26 cellular contexts compared by ENCODE assay signal in the genomic region with DNA sequence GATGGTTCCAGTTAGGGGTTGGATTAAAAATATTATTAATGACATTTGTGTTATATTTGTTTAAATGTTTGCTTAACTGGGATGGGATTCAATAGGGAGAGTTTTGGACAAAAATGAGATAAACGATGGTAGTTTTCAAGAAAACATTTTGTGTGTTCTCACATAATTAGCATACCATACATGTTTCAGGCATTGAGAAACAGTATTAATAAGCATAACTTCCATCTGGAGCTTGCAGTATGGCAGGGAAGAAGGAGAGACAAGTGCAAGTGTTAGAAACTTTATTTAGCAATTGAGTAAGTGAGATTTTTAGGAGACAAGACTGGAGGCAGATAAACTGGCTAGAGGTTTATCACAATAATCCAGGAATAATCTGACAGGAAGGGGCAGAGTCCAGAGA.
A peak's percentile ranks its signal among the peaks of the same experiment; 100 is the strongest.
DNase-seq lines count a peak whose midpoint lies in the region; ATAC-seq and TF ChIP-seq lines count a peak whose summit lies in the region.
"Had no signal": no experiment of that assay in that cellular context is flagged by ENCODE, and none has a peak within 500 bp of the region (broad histone marks: within the 10 kb centered on the region; RNA-seq: fewer than 3 reads in every experiment).

No MANE protein-coding gene starts in this region.

- POLR2A ChIA-PET in IMR-90 (lab: Charles Lee; ENCODE audit: unreplicated experiment), result no interaction called here

- H2AFZ ChIP-seq in ACC112 (ENCODE audit: low read length, unreplicated experiment) (peak overlapping the region; percentile 61), IMR-90 (replicated peaks; ENCODE audit: low read length, poor library complexity) (no peak overlapping the region)
- H2AFZ ChIP-seq: GM23248 had no signal

- intact Hi-C loops in IMR-90 (cut with micrococcal nuclease) (no loop called here), right lobe of liver (cut with DNase I) (no loop called here)

- H2BK20ac ChIP-seq in IMR-90 (ENCODE audit: low read depth, low read length), result no peak overlapping the region

- H3K27ac ChIP-seq in ACC112 (ENCODE audit: low read depth, low read length), result peak overlapping the region; percentile 61; the same call in 1 of the 2 replicates
- no peak overlapping the region for H3K27ac ChIP-seq in IMR-90 (ENCODE audit: insufficient read depth, low read length)
- H3K27ac ChIP-seq in right lobe of liver, result no peak overlapping the region
- H3K27ac ChIP-seq: 22Rv1, BLaER1, GM23248, SJCRH30 had no signal

- H3K36me3 ChIP-seq in ACC112 (ENCODE audit: insufficient read depth, low read length), result no peaks in the 10 kb centered on the region
- no peaks in the 10 kb centered on the region for H3K36me3 ChIP-seq in IMR-90 (ENCODE audit: control insufficient read depth, insufficient read depth, low read length)
- H3K36me3 ChIP-seq in right lobe of liver, result no peaks in the 10 kb centered on the region
- H3K36me3 ChIP-seq: BLaER1, SJCRH30 had no signal

- H3K27me3 ChIP-seq in ACC112 (ENCODE audit: insufficient read depth, low read length) (no peaks in the 10 kb centered on the region), IMR-90 (ENCODE audit: control insufficient read depth, insufficient read depth, low read length) (no peaks in the 10 kb centered on the region), right lobe of liver (no peaks in the 10 kb centered on the region)
- H3K27me3 ChIP-seq: BLaER1, SJCRH30 had no signal

- H3K4me3 ChIP-seq in ACC112 (ENCODE audit: low read depth, low read length) (no peak overlapping the region), IMR-90 (ENCODE audit: insufficient read depth, low read depth, low read length) (no peak overlapping the region), fibroblast of villous mesenchyme (ENCODE audit: low read depth, low read length) (no peak overlapping the region), right lobe of liver (no peak overlapping the region)
- H3K4me3 ChIP-seq: BLaER1, GM23248, K562, SJCRH30 had no signal

- CTCF ChIA-PET in IMR-90 (lab: Yijun Ruan, JAX), result interaction anchor here (1.0 kb wide), 1 partner anchor 12 kb away, joined by 3 read pairs; no protein-coding TSS in a partner anchor

- no peak overlapping the region for H2AK5ac ChIP-seq in IMR-90 (ENCODE audit: low read depth, low read length)

- H2AK9ac ChIP-seq in IMR-90 (replicated peaks; ENCODE audit: low read depth, low read length, poor library complexity), result no peak overlapping the region

- H3K4me1 Mint-ChIP-seq in brain, result peaks cover 26% of the 10 kb centered on the region
- H3K4me1 Mint-ChIP-seq: CD4-positive, CD25-positive, alpha-beta regulatory T cell had no signal

- TF ChIP-seq RAD21 in IMR-90 (IDR thresholded peaks at IDR 0.05; ENCODE audit: low read length), result no peak

- H3K56ac ChIP-seq in IMR-90 (ENCODE audit: extremely low read depth, insufficient read depth, low read length), result no peak overlapping the region

- H3K4ac ChIP-seq in IMR-90 (ENCODE audit: low read depth, low read length), result no peak overlapping the region

- H3K9me3 Mint-ChIP-seq in brain, result no peaks in the 10 kb centered on the region
- H3K9me3 Mint-ChIP-seq: H9 had no signal

- no peaks in the 10 kb centered on the region for H3K27me3 Mint-ChIP-seq in brain
- H3K27me3 Mint-ChIP-seq: CD4-positive, CD25-positive, alpha-beta regulatory T cell had no signal

- H3K4me3 Mint-ChIP-seq in brain, result peak overlapping the region in 2 of 5 experiments; percentile 41 to 56
- H3K4me3 Mint-ChIP-seq: CD4-positive, CD25-positive, alpha-beta regulatory T cell; H9; HFFc6 had no signal

- H3K23ac ChIP-seq in IMR-90 (ENCODE audit: low read depth, low read length), result no peak overlapping the region

- H3K4me2 ChIP-seq in IMR-90 (ENCODE audit: low read depth, low read length), result no peak overlapping the region
- H3K4me2 ChIP-seq: BLaER1 had no signal

- no peaks in the 10 kb centered on the region for H3K79me1 ChIP-seq in IMR-90 (ENCODE audit: low read depth in 1 of 2, low read length in 2 of 2)

- TF ChIP-seq POLR2A in IMR-90 (IDR thresholded peaks at IDR 0.05; ENCODE audit: low read depth, low read length) (no peak), right lobe of liver (IDR thresholded peaks at IDR 0.05) (no peak)

- BruUV-seq in IMR-90 (replicated peaks; lab: Mats Ljungman, UMichigan), result no TSS peak

- no peak overlapping the region for H2BK5ac ChIP-seq in IMR-90 (ENCODE audit: low read depth, low read length, poor library complexity, severe bottlenecking)

- in situ Hi-C loops in IMR-90 (cut with MboI; ENCODE audit: low sequenced_read_pairs), result no loop called here

- no peak overlapping the region for H3K14ac ChIP-seq in IMR-90 (replicated peaks; ENCODE audit: low read depth, low read length)

- H3K4me1 ChIP-seq in ACC112 (ENCODE audit: control insufficient read depth, insufficient read depth, low read length, unreplicated experiment) (peaks cover 17% of the 10 kb centered on the region), IMR-90 (ENCODE audit: control insufficient read depth, insufficient read depth, low read length) (no peaks in the 10 kb centered on the region), right lobe of liver (no peaks in the 10 kb centered on the region)
- H3K4me1 ChIP-seq: BLaER1, SJCRH30 had no signal

- no peak overlapping the region for H4K5ac ChIP-seq in IMR-90 (ENCODE audit: low read depth, low read length)

- H2BK15ac ChIP-seq in IMR-90 (ENCODE audit: low read depth, low read length), result no peak overlapping the region

- dilution Hi-C loops in IMR-90 (cut with HindIII; ENCODE audit: low sequenced_read_pairs, unreplicated experiment), result no loop called here

- no peak overlapping the region for H3K9ac ChIP-seq in IMR-90 (ENCODE audit: low read depth, low read length)
- H3K9ac ChIP-seq: BLaER1, GM23248 had no signal

- WGBS in IMR-90 (ENCODE audit: extremely low coverage in 2 of 2, insufficient read length in 1 of 2), 2 experiments, result no CpG with 5 or more reads among the region's 1 CpG
- WGBS in right lobe of liver (ENCODE audit: insufficient coverage, low coverage, low lambda C conversion rate, missing lambda C conversion rate), result 33% methylated on average over 1 of the region's 1 CpG

- H3K36me3 Mint-ChIP-seq in brain, result no peaks in the 10 kb centered on the region
- H3K36me3 Mint-ChIP-seq: CD4-positive, CD25-positive, alpha-beta regulatory T cell had no signal

- no peak for TF ChIP-seq CTCF in IMR-90 (conservative IDR thresholded peaks at IDR 0.05; ENCODE audit: low read depth, low read length)
- TF ChIP-seq CTCF in brain (conservative IDR thresholded peaks at IDR 0.05), result no peak
- TF ChIP-seq CTCF in fibroblast of villous mesenchyme (IDR thresholded peaks at IDR 0.05; ENCODE audit: insufficient read depth, low read depth, low read length), result no peak
- no peak for TF ChIP-seq CTCF in right lobe of liver (IDR thresholded peaks at IDR 0.05)

- H4K8ac ChIP-seq in IMR-90 (ENCODE audit: low read depth in 2 of 2, low read length in 2 of 2), result no peak overlapping the region

- H2BK120ac ChIP-seq in IMR-90 (ENCODE audit: low read depth, low read length), result no peak overlapping the region

- no peaks in the 10 kb centered on the region for H3K9me3 ChIP-seq in IMR-90 (ENCODE audit: control insufficient read depth, insufficient read depth, low read length)
- H3K9me3 ChIP-seq in right lobe of liver, result no peaks in the 10 kb centered on the region
- H3K9me3 ChIP-seq: BLaER1, SJCRH30 had no signal

- H4K91ac ChIP-seq in IMR-90 (ENCODE audit: insufficient read depth, low read depth, low read length), result no peak overlapping the region

- peak; percentile 21; the same call in 1 of the 2 replicates for ATAC-seq in IMR-90 (ENCODE audit: low read depth)
- no peak for ATAC-seq in right lobe of liver
- ATAC-seq in GM21825 (IDR thresholded peaks at IDR 0.05; ENCODE audit: unreplicated experiment), result no peak
- no peak for ATAC-seq in activated CD4-positive, CD25-positive, alpha-beta regulatory T cell treated with anti-CD3 and anti-CD28 coated beads, Interleukin-2, amount 50 U/mL, for 24 hours
- ATAC-seq: HepG2, K562 had no signal

- peak overlapping the region in 3 of 5 experiments; percentile 61 to 88 (median 71) for H3K27ac Mint-ChIP-seq in brain
- H3K27ac Mint-ChIP-seq: CD4-positive, CD25-positive, alpha-beta regulatory T cell; H9; HFFc6 had no signal

- no peak for DNase-seq in IMR-90
- peak; percentile 20 for DNase-seq in fibroblast of villous mesenchyme (ENCODE audit: low read depth)
- DNase-seq in right lobe of liver, result no peak
- no peak for DNase-seq in activated T-cell treated with anti-CD3 and anti-CD28 coated beads, Interleukin-2, amount 50 U/mL, for 1 hour
- DNase-seq: CD4-positive, CD25-positive, alpha-beta regulatory T cell; GM23248; H9; HFFc6; Kasumi-1; NCI-H1092 treated with DMSO at 0.1 percent for 48 hours; NCI-H1436; NCI-H187; NCI-H2081 treated with DMSO at 0.1 percent for 48 hours; NCI-H2171; NCI-H226; NCI-H510A treated with DMSO at 0.1 percent for 48 hours; NCI-H748 treated with DMSO at 0.1 percent for 48 hours; SJCRH30 had no signal

- no peaks in the 10 kb centered on the region for H4K20me1 ChIP-seq in IMR-90 (ENCODE audit: insufficient read depth, low read length)
- H4K20me1 ChIP-seq: BLaER1 had no signal

- H3K79me2 ChIP-seq in ACC112 (ENCODE audit: control insufficient read depth, insufficient read depth, low read length, unreplicated experiment), result no peaks in the 10 kb centered on the region

- H3K18ac ChIP-seq in IMR-90 (ENCODE audit: low read depth, low read length), result no peak overlapping the region

- H3K9me1 ChIP-seq in IMR-90 (ENCODE audit: insufficient read depth, low read length), result no peaks in the 10 kb centered on the region

TF ChIP-seq in IMR-90, 13 proteins besides CTCF, POLR2A, EP300 and RAD21:
- TF ChIP-seq, protein P1, sequence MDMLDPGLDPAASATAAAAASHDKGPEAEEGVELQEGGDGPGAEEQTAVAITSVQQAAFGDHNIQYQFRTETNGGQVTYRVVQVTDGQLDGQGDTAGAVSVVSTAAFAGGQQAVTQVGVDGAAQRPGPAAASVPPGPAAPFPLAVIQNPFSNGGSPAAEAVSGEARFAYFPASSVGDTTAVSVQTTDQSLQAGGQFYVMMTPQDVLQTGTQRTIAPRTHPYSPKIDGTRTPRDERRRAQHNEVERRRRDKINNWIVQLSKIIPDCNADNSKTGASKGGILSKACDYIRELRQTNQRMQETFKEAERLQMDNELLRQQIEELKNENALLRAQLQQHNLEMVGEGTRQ (IDR thresholded peaks at IDR 0.05; ENCODE audit: low read depth, low read length), result no peak
- TF ChIP-seq, protein P2, sequence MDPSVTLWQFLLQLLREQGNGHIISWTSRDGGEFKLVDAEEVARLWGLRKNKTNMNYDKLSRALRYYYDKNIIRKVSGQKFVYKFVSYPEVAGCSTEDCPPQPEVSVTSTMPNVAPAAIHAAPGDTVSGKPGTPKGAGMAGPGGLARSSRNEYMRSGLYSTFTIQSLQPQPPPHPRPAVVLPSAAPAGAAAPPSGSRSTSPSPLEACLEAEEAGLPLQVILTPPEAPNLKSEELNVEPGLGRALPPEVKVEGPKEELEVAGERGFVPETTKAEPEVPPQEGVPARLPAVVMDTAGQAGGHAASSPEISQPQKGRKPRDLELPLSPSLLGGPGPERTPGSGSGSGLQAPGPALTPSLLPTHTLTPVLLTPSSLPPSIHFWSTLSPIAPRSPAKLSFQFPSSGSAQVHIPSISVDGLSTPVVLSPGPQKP (IDR thresholded peaks at IDR 0.05; ENCODE audit: borderline replicate concordance, low read depth, low read length), result no peak
- TF ChIP-seq CEBPB (IDR thresholded peaks at IDR 0.05; ENCODE audit: low read depth, low read length), result no peak
- no peak for TF ChIP-seq SMC3 (IDR thresholded peaks at IDR 0.05; ENCODE audit: low read depth, low read length)
